ENCODE assay signal across 25 cellular contexts in the genomic region with DNA sequence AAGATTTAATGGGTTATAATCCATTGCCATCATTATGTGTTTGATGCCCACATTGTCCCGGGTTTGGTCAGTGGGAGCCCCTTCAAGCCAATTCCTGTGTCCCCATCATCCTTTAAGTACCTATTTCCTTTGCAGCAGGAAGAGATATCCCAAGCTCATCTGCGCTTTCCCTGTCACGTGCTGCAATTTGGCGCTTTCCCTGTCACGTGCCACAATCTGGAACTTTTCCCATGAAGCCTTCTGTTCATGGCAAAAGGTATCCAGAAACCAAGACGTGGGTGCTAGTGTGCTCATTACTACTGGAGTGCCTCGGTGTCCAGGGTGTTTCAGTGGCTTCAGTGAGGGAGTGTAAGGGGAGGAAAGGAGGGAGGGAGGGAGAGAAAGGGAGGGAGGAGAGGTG.
"Had no signal": no experiment of that assay in that cellular context is flagged by ENCODE, and none has a peak within 500 bp of the region (broad histone marks: within the 10 kb centered on the region; RNA-seq: fewer than 3 reads in every experiment).

No MANE protein-coding gene starts in this region.

- H3K9me3 Mint-ChIP-seq: activated naive CD4-positive, alpha-beta T cell treated with anti-CD3 and anti-CD28 coated beads, Interleukin-2, amount 50 U/mL, for 24 hours; central memory CD8-positive, alpha-beta T cell had no signal

- H3K27ac Mint-ChIP-seq: activated CD4-positive, alpha-beta T cell treated with anti-CD3 and anti-CD28 coated beads, Interleukin-2, amount 10 ng/mL, durations not matched to agents 24 days and 14 days; activated CD8-positive, alpha-beta T cell treated with anti-CD3 and anti-CD28 coated beads for 36 hours; activated naive CD4-positive, alpha-beta T cell treated with anti-CD3 and anti-CD28 coated beads, Interleukin-2, amount 50 U/mL, for 24 hours; activated naive CD8-positive, alpha-beta T cell treated with anti-CD3 and anti-CD28 coated beads, Interleukin-2, amount 10 ng/mL, durations not matched to agents 7 days and 5 days; activated T-cell treated with anti-CD3 and anti-CD28 coated beads, Interleukin-2, amount 50 U/mL, for 24 hours; activated T-helper 2 cell treated with anti-CD3 and anti-CD28 coated beads, Interferon-gamma antibody, Interleukin-2, Interleukin-4, amounts not matched to agents 10 μg/mL and 5 μg/mL and 100 μg/mL, durations not matched to agents 14 hours and 24 hours and 36 hours; T-helper 1 cell treated with Interleukin-12 subunit alpha and Interleukin-12 subunit beta and Interleukin-4 antibody, amounts not matched to agents 30 μg/mL and 1 μg/mL, for 36 hours; T-helper 2 cell treated with Interferon-gamma antibody and Interleukin-4, amounts not matched to agents 5 μg/mL and 100 μg/mL, for 36 hours had no signal

- ATAC-seq: activated CD8-positive, alpha-beta T cell treated with anti-CD3 and anti-CD28 coated beads for 36 hours had no signal

- H3K27me3 Mint-ChIP-seq: activated CD4-positive, alpha-beta T cell treated with anti-CD3 and anti-CD28 coated beads, Interleukin-2, amount 10 ng/mL, durations not matched to agents 24 days and 14 days; activated CD8-positive, alpha-beta T cell treated with anti-CD3 and anti-CD28 coated beads for 36 hours; activated naive CD4-positive, alpha-beta T cell treated with anti-CD3 and anti-CD28 coated beads, Interleukin-2, amount 50 U/mL, for 24 hours; activated naive CD8-positive, alpha-beta T cell treated with anti-CD3 and anti-CD28 coated beads, Interleukin-2, amount 10 ng/mL, durations not matched to agents 7 days and 5 days; activated T-cell treated with anti-CD3 and anti-CD28 coated beads, Interleukin-2, amount 50 U/mL, for 24 hours; central memory CD8-positive, alpha-beta T cell had no signal

- H3K4me1 Mint-ChIP-seq: activated CD4-positive, alpha-beta T cell treated with anti-CD3 and anti-CD28 coated beads, Interleukin-2, amount 10 ng/mL, durations not matched to agents 24 days and 14 days; activated naive CD4-positive, alpha-beta T cell treated with anti-CD3 and anti-CD28 coated beads, Interleukin-2, amount 50 U/mL, for 24 hours; activated naive CD8-positive, alpha-beta T cell treated with anti-CD3 and anti-CD28 coated beads, Interleukin-2, amount 10 ng/mL, durations not matched to agents 7 days and 5 days had no signal

- DNase-seq: activated CD4-positive, alpha-beta T cell treated with anti-CD3 and anti-CD28 coated beads, Interleukin-2, amount 10 ng/mL, durations not matched to agents 24 days and 14 days; activated CD4-positive, alpha-beta T cell treated with anti-CD3 and anti-CD28 coated beads, Interleukin-2, amount 50 U/mL, for 4 hours; activated CD8-positive, alpha-beta T cell treated with anti-CD3 and anti-CD28 coated beads for 36 hours; activated gamma-delta T cell; activated naive CD4-positive, alpha-beta T cell treated with Interleukin-2 at 50 U/mL for 16 hours; activated naive CD8-positive, alpha-beta T cell treated with anti-CD3 and anti-CD28 coated beads, Interleukin-2, amount 10 ng/mL, durations not matched to agents 7 days and 5 days; activated T-cell treated with anti-CD3 and anti-CD28 coated beads, Interleukin-2, amount 50 U/mL, for 24 hours; amygdala; MG63; NCI-H1048; NCI-H1105 treated with DMSO at 0.1 percent for 48 hours; NCI-H1436 treated with DMSO at 0.1 percent for 48 hours; NCI-H1694 treated with DMSO at 0.1 percent for 48 hours; NCI-H2029; NCI-H345; NCI-H524 treated with DMSO at 0.1 percent for 48 hours; Peyer's patch; RPMI8226; SHP77 treated with DMSO at 0.1 percent for 48 hours; SK-N-SH had no signal

- H3K4me3 Mint-ChIP-seq: activated CD4-positive, alpha-beta T cell treated with anti-CD3 and anti-CD28 coated beads, Interleukin-2, amount 10 ng/mL, durations not matched to agents 24 days and 14 days; activated CD8-positive, alpha-beta T cell treated with anti-CD3 and anti-CD28 coated beads for 36 hours; activated naive CD4-positive, alpha-beta T cell treated with anti-CD3 and anti-CD28 coated beads, Interleukin-2, amount 50 U/mL, for 24 hours; activated naive CD8-positive, alpha-beta T cell treated with anti-CD3 and anti-CD28 coated beads, Interleukin-2, amount 10 ng/mL, durations not matched to agents 7 days and 5 days; activated T-cell treated with anti-CD3 and anti-CD28 coated beads, Interleukin-2, amount 50 U/mL, for 24 hours; central memory CD8-positive, alpha-beta T cell; T-helper 1 cell treated with Interleukin-12 subunit alpha and Interleukin-12 subunit beta and Interleukin-4 antibody, amounts not matched to agents 30 μg/mL and 1 μg/mL, for 36 hours; T-helper 2 cell treated with Interferon-gamma antibody and Interleukin-4, amounts not matched to agents 5 μg/mL and 100 μg/mL, for 36 hours had no signal
